ENCODE assay signal across 18 cellular contexts in the genomic region with DNA sequence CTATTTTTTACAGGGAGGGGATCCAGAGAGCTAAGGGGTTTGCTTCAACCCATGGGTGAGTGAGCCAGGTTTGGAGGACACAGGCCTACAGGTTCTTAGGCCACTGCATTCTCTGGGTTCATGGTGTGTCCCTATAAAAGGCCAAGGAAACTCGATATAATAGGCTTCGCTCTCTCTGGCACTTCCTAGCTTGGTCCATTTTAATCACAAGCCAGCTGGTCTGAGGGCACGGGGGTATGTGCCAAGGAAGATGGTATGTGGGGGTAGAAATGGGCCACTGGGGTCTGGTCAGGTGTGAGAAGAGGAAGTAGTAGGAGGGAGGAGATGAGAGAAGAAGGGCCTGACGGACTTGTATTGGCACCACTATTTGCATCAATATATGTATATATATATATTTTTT. TPM values are rescaled to one million over a fixed set of nuclear protein-coding genes. Genes with fewer than 3 reads are reported as not detected.
DNase-seq lines count a peak whose midpoint lies in the region; ATAC-seq and TF ChIP-seq lines count a peak whose summit lies in the region.
"Had no signal": no experiment of that assay in that cellular context is flagged by ENCODE, and none has a peak within 500 bp of the region (broad histone marks: within the 10 kb centered on the region; RNA-seq: fewer than 3 reads in every experiment).

No MANE protein-coding gene starts in this region.

- H4K20me1 ChIP-seq in OCI-LY7 (ENCODE audit: insufficient read depth, low read length) (no peaks in the 10 kb centered on the region), GM23338 (replicated peaks; ENCODE audit: insufficient read depth) (0 out of 2 replicates have a peak, but pooled peaks cover 6% of the 10 kb centered on the region)

- TF ChIP-seq POLR2A in stomach (IDR thresholded peaks at IDR 0.05), result no peak

- H3K27me3 ChIP-seq in stomach, result no peaks in the 10 kb centered on the region
- no peaks in the 10 kb centered on the region for H3K27me3 ChIP-seq in GM23338 (ENCODE audit: insufficient read depth)
- H3K27me3 ChIP-seq: colonic mucosa, SJSA1 had no signal

- H3K36me3 ChIP-seq in OCI-LY7 (ENCODE audit: insufficient read depth, low read length) (peaks cover 5% of the 10 kb centered on the region; the same call in 1 of the 2 replicates), stomach (no peaks in the 10 kb centered on the region), GM23338 (ENCODE audit: insufficient read depth) (no peaks in the 10 kb centered on the region)
- H3K36me3 ChIP-seq: colonic mucosa had no signal

- POLR2A ChIA-PET in OCI-LY7 (lab: Charles Lee), result interaction anchor here (0.6 to 1.1 kb wide), 5 partner anchors 10 to 1445 kb away, joined by 3 read pairs; no protein-coding TSS in a partner anchor

- H2AFZ ChIP-seq in OCI-LY7 (ENCODE audit: low read length) (no peak overlapping the region), GM23338 (no peak overlapping the region)
- H2AFZ ChIP-seq: GM23248 had no signal

- H3K27ac ChIP-seq in OCI-LY7 (ENCODE audit: low read depth, low read length, poor library complexity, severe bottlenecking) (peak overlapping the region; percentile 13), stomach (peak overlapping the region in 4 of 5 donors; percentile 96 to 99 (median 98)), GM23338 (ENCODE audit: low read depth) (no peak overlapping the region)
- H3K27ac ChIP-seq: GM23248, SJSA1 had no signal

- 74 to 83% (median 80%) methylated on average over 4 of the region's 4 CpGs for WGBS in stomach, 5 donors

- BruUV-seq in OCI-LY7 (replicated peaks; lab: Mats Ljungman, UMichigan), result no TSS peak

- H3K9me2 ChIP-seq in OCI-LY7 (ENCODE audit: insufficient read depth, low read length) (no peaks in the 10 kb centered on the region), GM23338 (ENCODE audit: insufficient read depth) (no peaks in the 10 kb centered on the region)

- H3K9me3 Mint-ChIP-seq in activated naive CD8-positive, alpha-beta T cell (ENCODE audit: low read depth), result no peaks in the 10 kb centered on the region
- H3K9me3 Mint-ChIP-seq in activated naive CD8-positive, alpha-beta T cell treated with anti-CD3 and anti-CD28 coated beads, Interleukin-2, amount 50 U/mL, for 24 hours, result no peaks in the 10 kb centered on the region
- H3K9me3 Mint-ChIP-seq in GM23338, result no peaks in the 10 kb centered on the region

- DNase-seq in activated naive CD8-positive, alpha-beta T cell treated with anti-CD3 and anti-CD28 coated beads, Interleukin-2, amount 50 U/mL, for 24 hours, result no peak
- DNase-seq in OCI-LY7 (ENCODE audit: low spot score) (peak; percentile 49), islet precursor cell (peak; percentile 37), stomach (no peak), GM23338 (ENCODE audit: low spot score) (no peak), DMS53 treated with DMSO at 0.1 percent for 48 hours (lab: John Stamatoyannopoulos, UW; ENCODE audit: unreplicated experiment) (no peak)
- DNase-seq: activated CD8-positive, alpha-beta memory T cell treated with anti-CD3 and anti-CD28 coated beads, Interleukin-2, amount 10 ng/mL, durations not matched to agents 7 days and 5 days; colonic mucosa; GM23248; hippocampal formation; NCI-H1048; NCI-H2171; stimulated activated naive CD4-positive, alpha-beta T cell had no signal

- H3K4me3 Mint-ChIP-seq in activated naive CD8-positive, alpha-beta T cell, result no peak overlapping the region
- H3K4me3 Mint-ChIP-seq in activated naive CD8-positive, alpha-beta T cell treated with anti-CD3 and anti-CD28 coated beads, Interleukin-2, amount 50 U/mL, for 24 hours, result no peak overlapping the region
- H3K4me3 Mint-ChIP-seq in GM23338, result no peak overlapping the region
- H3K4me3 Mint-ChIP-seq: activated CD8-positive, alpha-beta memory T cell treated with anti-CD3 and anti-CD28 coated beads, Interleukin-2, amount 10 ng/mL, durations not matched to agents 7 days and 5 days had no signal

- H3K4me2 ChIP-seq in OCI-LY7 (ENCODE audit: low read length) (peak overlapping the region; percentile 57), GM23338 (no peak overlapping the region)

- H3F3A ChIP-seq in GM23338 (replicated peaks; ENCODE audit: low read depth), result 0 out of 2 replicates have a peak, but pooled peaks cover 4% of the 10 kb centered on the region

- H3K4me1 ChIP-seq in OCI-LY7 (ENCODE audit: insufficient read depth, low read length, poor library complexity, severe bottlenecking), result peaks cover 49% of the 10 kb centered on the region
- H3K4me1 ChIP-seq in stomach, result peaks cover 32 to 84% (median 60%) of the 10 kb centered on the region in 4 donors
- H3K4me1 ChIP-seq in GM23338 (ENCODE audit: insufficient read depth), result peaks cover 52% of the 10 kb centered on the region

- H3K36me3 Mint-ChIP-seq in activated naive CD8-positive, alpha-beta T cell, result peaks cover 2% of the 10 kb centered on the region
- H3K36me3 Mint-ChIP-seq in activated naive CD8-positive, alpha-beta T cell treated with anti-CD3 and anti-CD28 coated beads, Interleukin-2, amount 50 U/mL, for 24 hours (ENCODE audit: low read depth), result peaks cover 12% of the 10 kb centered on the region
- no peaks in the 10 kb centered on the region for H3K36me3 Mint-ChIP-seq in GM23338 (ENCODE audit: low read depth)

- CTCF ChIA-PET in OCI-LY7 (lab: Charles Lee; ENCODE audit: unreplicated experiment), result no interaction called here

- H3K4me3 ChIP-seq in OCI-LY7 (ENCODE audit: low read depth, low read length, poor library complexity, severe bottlenecking) (peak overlapping the region; percentile 37), stomach (no peak overlapping the region), GM23338 (no peak overlapping the region)
- H3K4me3 ChIP-seq: colonic mucosa, GM23248, SJSA1 had no signal

- intact Hi-C loops in OCI-LY7 (cut with micrococcal nuclease; ENCODE audit: unreplicated experiment) (loop anchor here (5.0 kb wide), 1 partner anchor 238 kb away; no protein-coding TSS in a partner anchor), stomach (cut with DNase I; ENCODE audit: low total_unique reads) (no loop called here)

- peaks cover 75% of the 10 kb centered on the region for H3K4me1 Mint-ChIP-seq in activated naive CD8-positive, alpha-beta T cell (ENCODE audit: low read depth)
- peaks cover 79% of the 10 kb centered on the region for H3K4me1 Mint-ChIP-seq in activated naive CD8-positive, alpha-beta T cell treated with anti-CD3 and anti-CD28 coated beads, Interleukin-2, amount 50 U/mL, for 24 hours
- H3K4me1 Mint-ChIP-seq in GM23338, result peaks cover 63% of the 10 kb centered on the region

- H3K9me3 ChIP-seq in OCI-LY7 (ENCODE audit: low read length) (no peaks in the 10 kb centered on the region), stomach (no peaks in the 10 kb centered on the region)
- H3K9me3 ChIP-seq: colonic mucosa, SJSA1 had no signal

- H3K27ac Mint-ChIP-seq in activated naive CD8-positive, alpha-beta T cell, result peak overlapping the region; percentile 12
- no peak overlapping the region for H3K27ac Mint-ChIP-seq in activated naive CD8-positive, alpha-beta T cell treated with anti-CD3 and anti-CD28 coated beads, Interleukin-2, amount 50 U/mL, for 24 hours
- H3K27ac Mint-ChIP-seq in GM23338, result no peak overlapping the region
- H3K27ac Mint-ChIP-seq: activated CD8-positive, alpha-beta memory T cell treated with anti-CD3 and anti-CD28 coated beads, Interleukin-2, amount 10 ng/mL, durations not matched to agents 7 days and 5 days had no signal

- ATAC-seq in activated naive CD8-positive, alpha-beta T cell treated with anti-CD3 and anti-CD28 coated beads, Interleukin-2, amount 50 U/mL, for 24 hours, result no peak
- ATAC-seq in GM23338 (no peak), GM21423 (IDR thresholded peaks at IDR 0.05; ENCODE audit: unreplicated experiment) (no peak)
- ATAC-seq: activated CD8-positive, alpha-beta memory T cell treated with anti-CD3 and anti-CD28 coated beads, Interleukin-2, amount 10 ng/mL, durations not matched to agents 7 days and 5 days; left lobe of liver; sciatic nerve had no signal

- TF ChIP-seq EP300 in stomach (IDR thresholded peaks at IDR 0.05), result no peak

- H3K27me3 Mint-ChIP-seq in activated naive CD8-positive, alpha-beta T cell, result no peaks in the 10 kb centered on the region
- no peaks in the 10 kb centered on the region for H3K27me3 Mint-ChIP-seq in activated naive CD8-positive, alpha-beta T cell treated with anti-CD3 and anti-CD28 coated beads, Interleukin-2, amount 50 U/mL, for 24 hours
- peaks cover 7% of the 10 kb centered on the region for H3K27me3 Mint-ChIP-seq in GM23338 (ENCODE audit: insufficient read depth, low read depth, poor library complexity)
- H3K27me3 Mint-ChIP-seq: activated CD8-positive, alpha-beta memory T cell treated with anti-CD3 and anti-CD28 coated beads, Interleukin-2, amount 10 ng/mL, durations not matched to agents 7 days and 5 days had no signal

- TF ChIP-seq CTCF in OCI-LY7 (conservative IDR thresholded peaks at IDR 0.05; ENCODE audit: low read length), result no peak
- TF ChIP-seq CTCF in stomach (IDR thresholded peaks at IDR 0.05), result no peak
- TF ChIP-seq CTCF in GM23338 (conservative IDR thresholded peaks at IDR 0.05; ENCODE audit: low read depth in 2 of 2), result no peak

- peaks cover 74% of the 10 kb centered on the region; the same call in 1 of the 2 replicates for H3K79me2 ChIP-seq in OCI-LY7 (ENCODE audit: insufficient read depth, low read depth, low read length)
- peaks cover 85% of the 10 kb centered on the region for H3K79me2 ChIP-seq in GM23338 (replicated peaks; ENCODE audit: insufficient read depth)

TF ChIP-seq in GM23338, 12 proteins besides CTCF, POLR2A, EP300 and RAD21 (continues in another document):
- no peak for TF ChIP-seq STAT1 (IDR thresholded peaks at IDR 0.05; ENCODE audit: unreplicated experiment)
- TF ChIP-seq ZNF331 (CRISPR knock-in tag; IDR thresholded peaks at IDR 0.05; ENCODE audit: low read depth), result no peak

RNA-seq across cellular contexts. Expression of gene ETV6, which starts 4.9 kb away (rescaled TPM):
- 17.2 and 19.3 TPM in 2 replicates for total RNA-seq in OCI-LY7 (2014; rRNA removed; shearing (Covaris generic))
- total RNA-seq in OCI-LY7 (2022) (17.1 and 23.1 TPM in 2 replicates), stomach (10 to 100 TPM; 11.6 to 60.3 (median 19.1) TPM)
- polyA plus RNA-seq in stomach (1 to 10 TPM; 4.1 to 7.3 (median 4.4) TPM), GM23338 (2016; fragmentation: Nextera tagmentation; extraction: Ambion mirVana) (6.1 and 7.5 TPM in 2 replicates)
- total RNA-seq in GM23338 (2014; rRNA removed; shearing (Covaris generic)), result 11.9 and 15.1 TPM in 2 replicates

Comparison
In these comparisons a context has a peak if more than half of its experiments do, and no peak if none do; other contexts are left out.
1. DNase-seq: peak in OCI-LY7 (single experiment) and islet precursor cell (single experiment); none in activated naive CD8-positive, alpha-beta T cell treated with anti-CD3 and anti-CD28 coated beads, Interleukin-2, amount 50 U/mL, for 24 hours (single experiment), stomach (single experiment), GM23338 (single experiment) and DMS53 treated with DMSO at 0.1 percent for 48 hours (single experiment).